ENCODE assay signal across 8 cellular contexts in genomic region chr9:130006952-130007351, GRCh38. TPM values are rescaled to one million over a fixed set of nuclear protein-coding genes. Genes with fewer than 3 reads are reported as not detected.
DNase-seq lines count a peak whose midpoint lies in the region; ATAC-seq and TF ChIP-seq lines count a peak whose summit lies in the region.
"Not testable (repeated sequence)": the region's sequence is repeated elsewhere in the genome, so short reads cannot be mapped to it uniquely, and the experiment has no call there.

No MANE protein-coding gene starts in this region.

- TF ChIP-seq CTCF in GM12864 (IDR thresholded peaks at IDR 0.05; ENCODE audit: low read depth, low read length, missing control alignments); OCI-LY3 (IDR thresholded peaks at IDR 0.05; ENCODE audit: low read depth, low read length); uterus (IDR thresholded peaks at IDR 0.05): not testable (repeated sequence)

- peak overlapping the region; percentile 33; the same call in 1 of the 2 replicates for H3K4me3 ChIP-seq in GM12864 (ENCODE audit: low read depth, low read length)
- H3K4me3 ChIP-seq in OCI-LY3 (ENCODE audit: low read length); muscle layer of duodenum (ENCODE audit: low read depth in 1 of 2, low read length in 2 of 2); uterus: not testable (repeated sequence)

- not testable (repeated sequence) for H3K9me3 Mint-ChIP-seq in activated CD4-positive, alpha-beta memory T cell treated with anti-CD3 and anti-CD28 coated beads for 36 hours; activated T-helper 2 cell treated with anti-CD3 and anti-CD28 coated beads, Interferon-gamma antibody, Interleukin-2, Interleukin-4, amounts not matched to agents 10 μg/mL and 5 μg/mL and 100 μg/mL, durations not matched to agents 14 hours and 24 hours and 36 hours; central memory CD8-positive, alpha-beta T cell

- not testable (repeated sequence) for DNase-seq in GM12864 (ENCODE audit: low read depth); activated CD4-positive, alpha-beta memory T cell treated with anti-CD3 and anti-CD28 coated beads for 36 hours; activated T-helper 2 cell treated with anti-CD3 and anti-CD28 coated beads, Interferon-gamma antibody, Interleukin-2, Interleukin-4, amounts not matched to agents 10 μg/mL and 5 μg/mL and 100 μg/mL, durations not matched to agents 14 hours and 24 hours and 36 hours (ENCODE audit: low spot score); central memory CD8-positive, alpha-beta T cell (ENCODE audit: low spot score in 2 of 2); uterus
- DNase-seq in stimulated activated CD8-positive, alpha-beta memory T cell treated with anti-CD3 and anti-CD28 coated beads, Interleukin-4, amount 100 ng/mL, for 48 hours = peak; percentile 19

- H3K4me3 Mint-ChIP-seq in activated CD4-positive, alpha-beta memory T cell treated with anti-CD3 and anti-CD28 coated beads for 36 hours; activated T-helper 2 cell treated with anti-CD3 and anti-CD28 coated beads, Interferon-gamma antibody, Interleukin-2, Interleukin-4, amounts not matched to agents 10 μg/mL and 5 μg/mL and 100 μg/mL, durations not matched to agents 14 hours and 24 hours and 36 hours (ENCODE audit: low read depth): not testable (repeated sequence)
- peak overlapping the region; percentile 60 for H3K4me3 Mint-ChIP-seq in central memory CD8-positive, alpha-beta T cell

- not testable (repeated sequence) for TF ChIP-seq POLR2A in uterus (IDR thresholded peaks at IDR 0.05)

- peak overlapping the region; percentile 92 for H3K27ac Mint-ChIP-seq in activated CD4-positive, alpha-beta memory T cell treated with anti-CD3 and anti-CD28 coated beads for 36 hours
- peak overlapping the region; percentile 95 for H3K27ac Mint-ChIP-seq in activated T-helper 2 cell treated with anti-CD3 and anti-CD28 coated beads, Interferon-gamma antibody, Interleukin-2, Interleukin-4, amounts not matched to agents 10 μg/mL and 5 μg/mL and 100 μg/mL, durations not matched to agents 14 hours and 24 hours and 36 hours
- H3K27ac Mint-ChIP-seq in central memory CD8-positive, alpha-beta T cell (ENCODE audit: low read depth) = peak overlapping the region; percentile 98

- CTCF ChIA-PET in activated CD4-positive, alpha-beta memory T cell treated with anti-CD3 and anti-CD28 coated beads for 36 hours (lab: Charles Lee) = interaction anchor here (0.6 kb wide), 1 partner anchor 32 kb away, joined by 5 read pairs; no protein-coding TSS in a partner anchor

- H3K36me3 ChIP-seq in OCI-LY3 (replicated peaks; ENCODE audit: low read depth, low read length) = peaks cover 35% of the 10 kb centered on the region
- H3K36me3 ChIP-seq in muscle layer of duodenum (ENCODE audit: control insufficient read depth in 1 of 2, insufficient read depth in 2 of 2, low read length in 2 of 2); uterus: not testable (repeated sequence)

- POLR2A ChIA-PET in activated CD4-positive, alpha-beta memory T cell treated with anti-CD3 and anti-CD28 coated beads for 36 hours (lab: Charles Lee) = interaction anchor here (2.4 to 6.1 kb wide), 2 partner anchors 10 to 13 kb away, joined by 9 to 60 read pairs; no protein-coding TSS in a partner anchor

- peak overlapping the region; percentile 80 for H3K27ac ChIP-seq in OCI-LY3 (ENCODE audit: low read length)
- H3K27ac ChIP-seq in muscle layer of duodenum (ENCODE audit: low read length) = peak overlapping the region; percentile 56
- peak overlapping the region; percentile 58 to 61 for H3K27ac ChIP-seq in uterus

- not testable (repeated sequence) for H3K9me3 ChIP-seq in OCI-LY3 (ENCODE audit: insufficient read depth, low read length); muscle layer of duodenum (ENCODE audit: control insufficient read depth in 1 of 2, low read length in 2 of 2); uterus

- not testable (repeated sequence) for ATAC-seq in central memory CD8-positive, alpha-beta T cell (replicated peaks; ENCODE audit: extremely low read depth, poor library complexity, severe bottlenecking)

- H3K79me2 ChIP-seq in OCI-LY3 (ENCODE audit: low read length) = peaks cover 99% of the 10 kb centered on the region

- peaks cover 34% of the 10 kb centered on the region for H3K36me3 Mint-ChIP-seq in activated CD4-positive, alpha-beta memory T cell treated with anti-CD3 and anti-CD28 coated beads for 36 hours
- peaks cover 71% of the 10 kb centered on the region for H3K36me3 Mint-ChIP-seq in activated T-helper 2 cell treated with anti-CD3 and anti-CD28 coated beads, Interferon-gamma antibody, Interleukin-2, Interleukin-4, amounts not matched to agents 10 μg/mL and 5 μg/mL and 100 μg/mL, durations not matched to agents 14 hours and 24 hours and 36 hours (ENCODE audit: low read depth)
- peaks cover 40% of the 10 kb centered on the region for H3K36me3 Mint-ChIP-seq in central memory CD8-positive, alpha-beta T cell (ENCODE audit: insufficient read depth)

- intact Hi-C loops in activated CD4-positive, alpha-beta memory T cell treated with anti-CD3 and anti-CD28 coated beads for 36 hours (cut with micrococcal nuclease) = loop anchor here (1.0 to 2.0 kb wide), 4 partner anchors 9 to 22 kb away; no protein-coding TSS in a partner anchor
- intact Hi-C loops in activated T-helper 2 cell treated with anti-CD3 and anti-CD28 coated beads, Interferon-gamma antibody, Interleukin-2, Interleukin-4, amounts not matched to agents 10 μg/mL and 5 μg/mL and 100 μg/mL, durations not matched to agents 14 hours and 24 hours and 36 hours (cut with micrococcal nuclease) = loop anchor here (1.0 kb wide), 1 partner anchor 9 kb away; no protein-coding TSS in a partner anchor
- intact Hi-C loops in uterus (cut with DNase I; ENCODE audit: low total_unique reads) = not testable (repeated sequence)

- H2AFZ ChIP-seq in OCI-LY3 (ENCODE audit: low read depth, low read length) = not testable (repeated sequence)

- H3K27me3 Mint-ChIP-seq in activated CD4-positive, alpha-beta memory T cell treated with anti-CD3 and anti-CD28 coated beads for 36 hours; activated T-helper 2 cell treated with anti-CD3 and anti-CD28 coated beads, Interferon-gamma antibody, Interleukin-2, Interleukin-4, amounts not matched to agents 10 μg/mL and 5 μg/mL and 100 μg/mL, durations not matched to agents 14 hours and 24 hours and 36 hours (ENCODE audit: low read depth); central memory CD8-positive, alpha-beta T cell: not testable (repeated sequence)

- H3K4me1 ChIP-seq in OCI-LY3 (ENCODE audit: low read length) (peaks cover 85% of the 10 kb centered on the region), muscle layer of duodenum (ENCODE audit: control insufficient read depth in 1 of 2, insufficient read depth in 2 of 2, low read length in 2 of 2) (peaks cover 0 to 17% of the 10 kb centered on the region in 2 donors)
- not testable (repeated sequence) for H3K4me1 ChIP-seq in uterus

- H3K27me3 ChIP-seq in OCI-LY3 (ENCODE audit: low read depth, low read length); muscle layer of duodenum (ENCODE audit: low read depth, low read length); uterus: not testable (repeated sequence)

- H3K4me2 ChIP-seq in OCI-LY3 (ENCODE audit: low read length) = peak overlapping the region; percentile 59

- H4K20me1 ChIP-seq in OCI-LY3 (ENCODE audit: insufficient read depth, low read length) = peaks cover 97% of the 10 kb centered on the region

- not testable (repeated sequence) for H3K9ac ChIP-seq in OCI-LY3 (ENCODE audit: low read length)

- H3K4me1 Mint-ChIP-seq in activated CD4-positive, alpha-beta memory T cell treated with anti-CD3 and anti-CD28 coated beads for 36 hours (ENCODE audit: low read depth) = peaks cover 77% of the 10 kb centered on the region
- H3K4me1 Mint-ChIP-seq in activated T-helper 2 cell treated with anti-CD3 and anti-CD28 coated beads, Interferon-gamma antibody, Interleukin-2, Interleukin-4, amounts not matched to agents 10 μg/mL and 5 μg/mL and 100 μg/mL, durations not matched to agents 14 hours and 24 hours and 36 hours (ENCODE audit: low read depth) = peaks cover 59% of the 10 kb centered on the region
- H3K4me1 Mint-ChIP-seq in central memory CD8-positive, alpha-beta T cell = peaks cover 63% of the 10 kb centered on the region

RNA-seq across cellular contexts. Expression of gene FNBP1, which starts 36.0 kb away (rescaled TPM):
- total RNA-seq in activated CD4-positive, alpha-beta memory T cell treated with anti-CD3 and anti-CD28 coated beads for 36 hours = 100 to 1,000 TPM; 215 to 228 TPM
- total RNA-seq in activated T-helper 2 cell treated with anti-CD3 and anti-CD28 coated beads, Interferon-gamma antibody, Interleukin-2, Interleukin-4, amounts not matched to agents 10 μg/mL and 5 μg/mL and 100 μg/mL, durations not matched to agents 14 hours and 24 hours and 36 hours = 358 and 359 TPM in 2 replicates
- total RNA-seq in uterus = 100 to 1,000 TPM in 1 of 4 donors, 10 to 100 TPM in 3; 18.5 to 102 (median 77.2) TPM

RNA-seq across cellular contexts. Expression of gene GPR107, which starts 46.8 kb away (rescaled TPM):
- 10 to 100 TPM; 20.7 to 22.8 TPM for total RNA-seq in activated CD4-positive, alpha-beta memory T cell treated with anti-CD3 and anti-CD28 coated beads for 36 hours
- total RNA-seq in activated T-helper 2 cell treated with anti-CD3 and anti-CD28 coated beads, Interferon-gamma antibody, Interleukin-2, Interleukin-4, amounts not matched to agents 10 μg/mL and 5 μg/mL and 100 μg/mL, durations not matched to agents 14 hours and 24 hours and 36 hours = 22.3 and 23.7 TPM in 2 replicates
- total RNA-seq in uterus = 10 to 100 TPM; 10.8 to 41.5 (median 26.7) TPM
